In the genomic region with DNA sequence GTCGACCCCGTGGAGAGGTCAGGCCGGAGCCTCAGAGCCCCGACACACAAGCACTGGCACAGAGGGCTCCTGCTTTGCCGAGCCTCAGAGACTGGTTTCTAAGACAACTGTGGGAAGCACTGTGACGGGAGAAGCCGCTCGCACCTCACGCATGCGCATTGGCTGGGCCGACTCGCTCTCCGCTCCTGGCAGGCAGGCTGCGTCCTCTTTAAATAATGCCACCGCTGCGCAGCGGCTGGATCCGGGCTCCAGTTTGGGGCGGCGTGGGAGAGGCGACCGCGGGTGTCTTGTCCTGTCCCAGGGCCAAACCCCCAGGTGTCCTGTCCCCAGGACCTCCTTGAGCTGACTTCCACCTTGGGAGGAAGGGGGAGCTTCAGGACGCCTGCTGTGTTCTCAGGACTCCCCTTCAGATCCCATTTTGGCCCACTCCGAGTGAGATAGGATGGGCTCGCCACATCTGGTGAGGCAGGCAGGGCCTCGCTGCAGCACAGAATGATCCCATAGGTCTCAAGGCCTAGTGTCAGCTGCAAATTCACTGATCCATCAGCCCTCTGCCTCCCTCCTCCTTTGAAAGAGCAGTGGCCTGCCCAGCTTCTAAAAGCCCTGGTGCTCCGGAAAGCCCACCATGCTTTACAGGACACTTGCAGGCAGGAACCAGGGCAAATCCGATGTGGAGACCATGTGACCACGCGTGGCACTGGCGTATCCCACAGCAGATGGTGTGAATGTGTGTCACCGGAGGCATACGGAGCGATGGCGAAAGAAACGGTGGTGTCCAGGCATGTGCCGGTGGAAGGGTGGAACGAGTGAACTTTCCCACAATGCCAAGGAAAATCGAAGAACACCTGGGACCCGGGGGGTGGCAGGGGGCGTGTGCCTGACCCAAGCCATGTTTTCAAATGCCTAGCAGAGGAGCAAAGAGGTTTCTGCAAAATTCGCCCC, we compare ENCODE assay signal across 8 cellular contexts.
DNase-seq lines count a peak whose midpoint lies in the region; ATAC-seq and TF ChIP-seq lines count a peak whose summit lies in the region.

No MANE protein-coding gene starts in this region.

- no peak overlapping the region for H3K27ac ChIP-seq in CD4-positive, alpha-beta T cell (ENCODE audit: low read depth, low read length)

- TF ChIP-seq CTCF in CD4-positive, alpha-beta T cell (IDR thresholded peaks at IDR 0.05), result no peak
- TF ChIP-seq CTCF in epithelial cell of esophagus (IDR thresholded peaks at IDR 0.05; ENCODE audit: insufficient read depth, low read depth, low read length, missing control alignments) (no peak), mucosa of descending colon (IDR thresholded peaks at IDR 0.05) (no peak)

- CTCF ChIA-PET in CD4-positive, alpha-beta T cell (lab: Charles Lee), result no interaction called here

- no peaks in the 10 kb centered on the region for H3K9me3 Mint-ChIP-seq in CD4-positive, alpha-beta T cell
- no peaks in the 10 kb centered on the region for H3K9me3 Mint-ChIP-seq in activated T-cell treated with anti-CD3 and anti-CD28 coated beads, Interleukin-2, amount 50 U/mL, for 4 hours

- no peaks in the 10 kb centered on the region for H3K36me3 Mint-ChIP-seq in CD4-positive, alpha-beta T cell (ENCODE audit: low read depth)
- H3K36me3 Mint-ChIP-seq in activated T-cell treated with anti-CD3 and anti-CD28 coated beads, Interleukin-2, amount 50 U/mL, for 4 hours (ENCODE audit: insufficient read depth), result no peaks in the 10 kb centered on the region

- H3K4me3 ChIP-seq in epithelial cell of esophagus (ENCODE audit: low read length), result peak overlapping the region; percentile 30
- H3K4me3 ChIP-seq in mucosa of descending colon, result no peak overlapping the region

- H3K36me3 ChIP-seq in mucosa of descending colon (ENCODE audit: low read depth), result no peaks in the 10 kb centered on the region

- ATAC-seq in CD4-positive, alpha-beta T cell (ENCODE audit: poor library complexity), result peak; percentile 50
- ATAC-seq in HG03103 (IDR thresholded peaks at IDR 0.05; ENCODE audit: low read depth, unreplicated experiment) (peak; percentile 37), mucosa of descending colon (peak; percentile 53), GM21723 (IDR thresholded peaks at IDR 0.05; ENCODE audit: unreplicated experiment) (no peak)
- ATAC-seq in activated T-cell treated with anti-CD3 and anti-CD28 coated beads, Interleukin-2, amount 50 U/mL, for 4 hours, result peak; percentile 54 to 69

- H3K27me3 Mint-ChIP-seq in CD4-positive, alpha-beta T cell, result peaks cover 81% of the 10 kb centered on the region
- H3K27me3 Mint-ChIP-seq in activated T-cell treated with anti-CD3 and anti-CD28 coated beads, Interleukin-2, amount 50 U/mL, for 4 hours (ENCODE audit: low read depth), result peaks cover 61% of the 10 kb centered on the region

- no peaks in the 10 kb centered on the region for H3K9me3 ChIP-seq in CD4-positive, alpha-beta T cell (ENCODE audit: control insufficient read depth, low read length)
- no peaks in the 10 kb centered on the region for H3K9me3 ChIP-seq in mucosa of descending colon

- H3K4me3 Mint-ChIP-seq in CD4-positive, alpha-beta T cell, result peak overlapping the region; percentile 73
- peak overlapping the region; percentile 53 for H3K4me3 Mint-ChIP-seq in activated T-cell treated with anti-CD3 and anti-CD28 coated beads, Interleukin-2, amount 50 U/mL, for 4 hours

- peak; percentile 54 to 75 (median 66) for DNase-seq in CD4-positive, alpha-beta T cell
- DNase-seq in NCI-H82 (lab: John Stamatoyannopoulos, UW), result peak; percentile 81
- DNase-seq in activated T-cell treated with anti-CD3 and anti-CD28 coated beads, Interleukin-2, amount 50 U/mL, for 4 hours, result peak; percentile 61
- DNase-seq in epithelial cell of esophagus (ENCODE audit: low read depth), result peak; percentile 70
- DNase-seq in mucosa of descending colon, result peak in 2 of 3 donors; percentile 69 to 83
- peak; percentile 39 for DNase-seq in stimulated activated CD8-positive, alpha-beta memory T cell treated with anti-CD3 and anti-CD28 coated beads, Interleukin-7, amount 100 ng/mL, for 24 hours (ENCODE audit: low read depth)

- intact Hi-C loops in CD4-positive, alpha-beta T cell (cut with DNase I, micrococcal nuclease), result no loop called here
- intact Hi-C loops in mucosa of descending colon (cut with DNase I, micrococcal nuclease), result no loop called here

- H3K27me3 ChIP-seq in CD4-positive, alpha-beta T cell (ENCODE audit: control insufficient read depth, insufficient read depth, low read length), result peaks cover 29% of the 10 kb centered on the region

- H3K27ac Mint-ChIP-seq in CD4-positive, alpha-beta T cell, result no peak overlapping the region

- POLR2A ChIA-PET in CD4-positive, alpha-beta T cell (lab: Charles Lee), result no interaction called here

- peaks cover 13% of the 10 kb centered on the region for H3K4me1 ChIP-seq in mucosa of descending colon (ENCODE audit: low read depth)

- peaks cover 42% of the 10 kb centered on the region for H3K4me1 Mint-ChIP-seq in CD4-positive, alpha-beta T cell (ENCODE audit: low read depth)
- peaks cover 37% of the 10 kb centered on the region for H3K4me1 Mint-ChIP-seq in activated T-cell treated with anti-CD3 and anti-CD28 coated beads, Interleukin-2, amount 50 U/mL, for 4 hours (ENCODE audit: low read depth)
